ENCODE assay signal across 9 cellular contexts in genomic region chr5:159880676-159881075, GRCh38. TPM values are rescaled to one million over a fixed set of nuclear protein-coding genes. Genes with fewer than 3 reads are reported as not detected.
"Had no signal": no experiment of that assay in that cellular context is flagged by ENCODE, and none has a peak within 500 bp of the region (broad histone marks: within the 10 kb centered on the region; RNA-seq: fewer than 3 reads in every experiment).

No MANE protein-coding gene starts in this region.

- H3K27ac Mint-ChIP-seq: GM23338, H9, HFFc6 had no signal

- H3K36me3 ChIP-seq: HAP-1 had no signal

- H3K4me1 ChIP-seq: HAP-1 had no signal

- DNase-seq: GM23248, H7, H9, HCEC 1CT, HFFc6 had no signal

- H3K4me3 ChIP-seq: GM23248, GM23338, HAP-1 had no signal

- H3K4me3 Mint-ChIP-seq: GM23338, H9, HFFc6 had no signal

- H2AFZ ChIP-seq: GM23248, GM23338 had no signal

- H3K9ac ChIP-seq: GM23248 had no signal

- H3K4me2 ChIP-seq: GM23338 had no signal

- H3K9me3 ChIP-seq: HAP-1 had no signal

- H3K9me3 Mint-ChIP-seq: GM23338, H9, HFFc6 had no signal

- H3K27ac ChIP-seq: GM23248 had no signal

RNA-seq across cellular contexts. Expression of gene ADRA1B, which starts 35.6 kb away (rescaled TPM):
- total RNA-seq: GM23338, H1, H4, H9 had no signal
- polyA plus RNA-seq: GM23248, GM23338, H1 had no signal
